In genomic region chr14:73537244-73538045, GRCh38 we compare ENCODE assay signal across 9 cellular contexts. TPM values are rescaled to one million over a fixed set of nuclear protein-coding genes. Genes with fewer than 3 reads are reported as not detected.
A peak's percentile ranks its signal among the peaks of the same experiment; 100 is the strongest.
DNase-seq lines count a peak whose midpoint lies in the region; ATAC-seq, FAIRE-seq and TF ChIP-seq lines count a peak whose summit lies in the region.
"Not testable (repeated sequence)": the region's sequence is repeated elsewhere in the genome, so short reads cannot be mapped to it uniquely, and the experiment has no call there.
"Had no signal": no experiment of that assay in that cellular context is flagged by ENCODE, and none has a peak within 500 bp of the region (broad histone marks: within the 10 kb centered on the region; RNA-seq: fewer than 3 reads in every experiment).

No MANE protein-coding gene starts in this region.

- not testable (repeated sequence) for H2BK15ac ChIP-seq in H1 (ENCODE audit: low read length)

- H3K4me3 Mint-ChIP-seq in activated T-cell treated with anti-CD3 and anti-CD28 coated beads, Interleukin-2, amount 50 U/mL, for 72 hours: peak overlapping the region; percentile 25 to 54
- H3K4me3 Mint-ChIP-seq in natural killer cell treated with Interleukin-12 subunit alpha and Interleukin-12 subunit beta and Interleukin-15 and Interleukin-18, amount 100 ng/mL, for 72 hours: peak overlapping the region; percentile 69

- H4K8ac ChIP-seq in H1 (ENCODE audit: extremely low read depth, insufficient read depth, low read length): peak overlapping the region; percentile 86; the same call in 1 of the 2 replicates

- POLR2A ChIA-PET in BJ (lab: Charles Lee): not testable (repeated sequence)
- POLR2A ChIA-PET in H1 (lab: Charles Lee; ENCODE audit: partially characterized antibody): interaction anchor here (1.4 to 1.8 kb wide), 4 partner anchors 11 to 46 kb away, joined by 5 to 8 read pairs (median 6); partner anchors contain the start of genes ACOT2 and RIOX1

- not testable (repeated sequence) for TF ChIP-seq RAD21 in H1 (IDR thresholded peaks at IDR 0.05 in 1 of 2, conservative IDR thresholded peaks at IDR 0.05 in 1 of 2; ENCODE audit: low read depth in 2 of 2, low read length in 2 of 2)

- not testable (repeated sequence) for H3K9me3 Mint-ChIP-seq in activated T-cell treated with anti-CD3 and anti-CD28 coated beads, Interleukin-2, amount 50 U/mL, for 72 hours; natural killer cell treated with Interleukin-12 subunit alpha and Interleukin-12 subunit beta and Interleukin-15 and Interleukin-18, amount 100 ng/mL, for 72 hours

- H3K27ac Mint-ChIP-seq in activated T-cell treated with anti-CD3 and anti-CD28 coated beads, Interleukin-2, amount 50 U/mL, for 72 hours; natural killer cell treated with Interleukin-12 subunit alpha and Interleukin-12 subunit beta and Interleukin-15 and Interleukin-18, amount 100 ng/mL, for 72 hours: not testable (repeated sequence)

- H3K4me1 ChIP-seq in Peyer's patch; H1 (replicated peaks in 1 of 4; ENCODE audit: control insufficient read depth in 3 of 4, insufficient read depth in 4 of 4, low read length in 3 of 4); iPS-18a (ENCODE audit: control insufficient read depth, low read depth, low read length): not testable (repeated sequence)

- FAIRE-seq in H1 (lab: Jason Lieb, UNC): peak; percentile 84

- peak overlapping the region; percentile 68 to 90 for H3K4me2 ChIP-seq in H1 (ENCODE audit: insufficient read depth in 1 of 2, low read depth in 2 of 2, low read length in 2 of 2)

- not testable (repeated sequence) for H3K79me2 ChIP-seq in H1 (ENCODE audit: control insufficient read depth in 1 of 2, insufficient read depth in 2 of 2, low read length in 2 of 2)

- 8% methylated on average over 7 of the region's 84 CpGs; no CpG with 5 or more reads in 1 of the 2 experiments for WGBS in H1 (ENCODE audit: extremely low coverage in 1 of 2, insufficient coverage in 1 of 2, insufficient read length in 1 of 2, insufficient replicate concordance in 2 of 2, low coverage in 1 of 2, low lambda C conversion rate in 2 of 2, missing lambda C conversion rate in 1 of 2), 2 experiments

- TF ChIP-seq CTCF in BJ (IDR thresholded peaks at IDR 0.05; ENCODE audit: insufficient read depth, low read depth, low read length); Peyer's patch (IDR thresholded peaks at IDR 0.05); H1 (IDR thresholded peaks at IDR 0.05; ENCODE audit: control extremely low read depth in 1 of 3, insufficient read depth in 1 of 3, low read depth in 1 of 3, low read length in 3 of 3): not testable (repeated sequence)

- not testable (repeated sequence) for DNase-seq in BJ (ENCODE audit: low read depth); natural killer cell treated with Interleukin-12 subunit alpha and Interleukin-12 subunit beta and Interleukin-15 and Interleukin-18, amount 100 ng/mL, for 72 hours (ENCODE audit: low spot score)
- DNase-seq in HPDE6-E6E7 (ENCODE audit: extremely low spot score) (peak; percentile 79), Peyer's patch (peak in 2 of 3 donors; percentile 83 to 87), H1 (ENCODE audit: low read depth in 1 of 2, low spot score in 2 of 2) (peak; percentile 58 to 78)
- peak; percentile 2 to 53 for DNase-seq in activated T-cell treated with anti-CD3 and anti-CD28 coated beads, Interleukin-2, amount 50 U/mL, for 72 hours
- DNase-seq in stimulated activated CD8-positive, alpha-beta memory T cell treated with anti-CD3 and anti-CD28 coated beads, Interleukin-4, amount 100 ng/mL, for 24 hours (ENCODE audit: low read depth): peak; percentile 2

- not testable (repeated sequence) for H3K14ac ChIP-seq in H1 (ENCODE audit: insufficient read length)

- TF ChIP-seq POLR2A in Peyer's patch (IDR thresholded peaks at IDR 0.05): peak; percentile 50 to 64
- peak in 1 of 2 experiments; percentile 63; a peak in 2 of 3 replicates for TF ChIP-seq POLR2A in H1 (IDR thresholded peaks at IDR 0.05; ENCODE audit: control extremely low read depth in 1 of 2, low read depth in 2 of 2, low read length in 2 of 2)

- H3K27me3 Mint-ChIP-seq in activated T-cell treated with anti-CD3 and anti-CD28 coated beads, Interleukin-2, amount 50 U/mL, for 72 hours (ENCODE audit: low read depth): not testable (repeated sequence)
- peaks cover 0 to 18% of the 10 kb centered on the region in 2 donors for H3K27me3 Mint-ChIP-seq in natural killer cell treated with Interleukin-12 subunit alpha and Interleukin-12 subunit beta and Interleukin-15 and Interleukin-18, amount 100 ng/mL, for 72 hours

- H3K4me3 ChIP-seq in BJ (ENCODE audit: low read depth, low read length): peak overlapping the region; percentile 33
- peak overlapping the region in 3 of 4 donors; percentile 24 to 55 (median 51) for H3K4me3 ChIP-seq in Peyer's patch
- H3K4me3 ChIP-seq in H1 (ENCODE audit: extremely low read depth in 1 of 4, insufficient read depth in 2 of 4, low read depth in 3 of 4, low read length in 4 of 4): peak overlapping the region; percentile 46 to 63 (median 54)
- peak overlapping the region; percentile 52 for H3K4me3 ChIP-seq in iPS-18a (ENCODE audit: low read length)

- H2BK120ac ChIP-seq in H1 (replicated peaks; ENCODE audit: low read depth, low read length): peak overlapping the region; percentile 28

- H4K20me1 ChIP-seq in H1 (replicated peaks in 1 of 2; ENCODE audit: control insufficient read depth in 1 of 2, insufficient read depth in 2 of 2, low read length in 2 of 2): not testable (repeated sequence)

- H3K4me1 Mint-ChIP-seq in activated T-cell treated with anti-CD3 and anti-CD28 coated beads, Interleukin-2, amount 50 U/mL, for 72 hours (ENCODE audit: low read depth); natural killer cell treated with Interleukin-12 subunit alpha and Interleukin-12 subunit beta and Interleukin-15 and Interleukin-18, amount 100 ng/mL, for 72 hours (ENCODE audit: low read depth in 2 of 2): not testable (repeated sequence)

- not testable (repeated sequence) for H3K36me3 Mint-ChIP-seq in activated T-cell treated with anti-CD3 and anti-CD28 coated beads, Interleukin-2, amount 50 U/mL, for 72 hours (ENCODE audit: insufficient read depth in 2 of 2); natural killer cell treated with Interleukin-12 subunit alpha and Interleukin-12 subunit beta and Interleukin-15 and Interleukin-18, amount 100 ng/mL, for 72 hours

- not testable (repeated sequence) for H3K56ac ChIP-seq in H1 (replicated peaks; ENCODE audit: insufficient read length, low read depth, low read length)

- H2AFZ ChIP-seq in H1 (ENCODE audit: low read length): peak overlapping the region; percentile 96; the same call in 1 of the 2 replicates

- H3K27ac ChIP-seq in Peyer's patch: peak overlapping the region in 3 of 4 donors; percentile 75 to 94 (median 92)
- H3K27ac ChIP-seq in H1 (ENCODE audit: low read depth, low read length): peak overlapping the region; percentile 73
- H3K27ac ChIP-seq in iPS-18a (ENCODE audit: low read length): not testable (repeated sequence)

- H2AK5ac ChIP-seq in H1 (ENCODE audit: low read depth, low read length): not testable (repeated sequence)

- H3K9me3 ChIP-seq in Peyer's patch; H1 (ENCODE audit: insufficient read depth in 2 of 2, low read depth in 1 of 2, low read length in 1 of 2); iPS-18a (ENCODE audit: control insufficient read depth, low read depth, low read length): not testable (repeated sequence)

- peak overlapping the region; percentile 83 for H4K5ac ChIP-seq in H1 (ENCODE audit: insufficient read length, low read depth, low read length)

- H3K23ac ChIP-seq in H1 (ENCODE audit: insufficient read length): not testable (repeated sequence)

- not testable (repeated sequence) for H2BK20ac ChIP-seq in H1 (ENCODE audit: low read length)

- peak overlapping the region; percentile 65 for H4K91ac ChIP-seq in H1 (replicated peaks; ENCODE audit: insufficient read length, low read length)

- H3K18ac ChIP-seq in H1 (ENCODE audit: extremely low read depth, low read length): peak overlapping the region; percentile 90

- H2BK12ac ChIP-seq in H1 (ENCODE audit: low read depth, low read length): peak overlapping the region; percentile 75; the same call in 1 of the 2 replicates

- TF ChIP-seq EP300 in H1 (IDR thresholded peaks at IDR 0.05; ENCODE audit: borderline replicate concordance in 1 of 2, low read depth in 2 of 2, low read length in 2 of 2): not testable (repeated sequence)

- H2BK5ac ChIP-seq in H1 (ENCODE audit: low read depth, low read length): peak overlapping the region; percentile 60; the same call in 1 of the 2 replicates

- H3K4ac ChIP-seq in H1 (replicated peaks; ENCODE audit: insufficient read length, low read depth, low read length): not testable (repeated sequence)

- peak; percentile 61 to 83 for ATAC-seq in activated T-cell treated with anti-CD3 and anti-CD28 coated beads, Interleukin-2, amount 50 U/mL, for 72 hours (replicated peaks in 1 of 2)
- peak in 1 of 2 donors; percentile 53 for ATAC-seq in natural killer cell treated with Interleukin-12 subunit alpha and Interleukin-12 subunit beta and Interleukin-15 and Interleukin-18, amount 100 ng/mL, for 72 hours

- not testable (repeated sequence) for H3K36me3 ChIP-seq in BJ (ENCODE audit: control insufficient read depth, insufficient read depth, low read length); Peyer's patch; H1 (ENCODE audit: control insufficient read depth in 2 of 4, insufficient read depth in 4 of 4, low read length in 3 of 4); iPS-18a (ENCODE audit: control insufficient read depth, low read depth, low read length)

- H3K23me2 ChIP-seq in H1 (ENCODE audit: low read depth, low read length): not testable (repeated sequence)

- CTCF ChIA-PET in BJ (lab: Yijun Ruan, JAX): interaction anchor here (0.6 to 0.8 kb wide), 2 partner anchors 49 to 364 kb away, joined by 3 read pairs; no protein-coding TSS in a partner anchor
- CTCF ChIA-PET in H1 (lab: Charles Lee; ENCODE audit: partially characterized antibody): interaction anchor here (0.6 to 9.2 kb wide), 12 partner anchors 8 to 146 kb away, joined by 3 to 72 read pairs (median 3); no protein-coding TSS in a partner anchor

- H3K9ac ChIP-seq in H1 (replicated peaks in 1 of 4; ENCODE audit: extremely low read depth in 1 of 4, low read depth in 3 of 4, low read length in 3 of 4): peak overlapping the region; percentile 62 to 80 (median 72); a peak in 6 of 7 replicates
- peak overlapping the region; percentile 44 for H3K9ac ChIP-seq in iPS-18a (ENCODE audit: low read length)

- not testable (repeated sequence) for H3K27me3 ChIP-seq in BJ (ENCODE audit: control insufficient read depth, insufficient read depth, low read length); Peyer's patch; H1 (replicated peaks in 1 of 4; ENCODE audit: control insufficient read depth in 3 of 4, extremely low read depth in 1 of 4, insufficient read depth in 3 of 4, low read length in 3 of 4); iPS-18a (ENCODE audit: control insufficient read depth, insufficient read depth, low read length)

- not testable (repeated sequence) for H3K79me1 ChIP-seq in H1 (ENCODE audit: low read depth, low read length)

RNA-seq across cellular contexts. Expression of gene ACOT1, which starts 0.5 kb away (rescaled TPM):
- polyA plus RNA-seq in BJ (2011; rRNA removed) (6.1 and 8.5 TPM in 2 replicates), H1 (2011; rRNA removed) (4.0 and 4.3 TPM in 2 replicates)
- 1.4 and 3.8 TPM in 2 replicates for polyA minus RNA-seq in BJ (2011; rRNA and poly(A)+ RNA removed)
- 10 to 100 TPM in 3 of 4 donors, 1 to 10 TPM in 1; 4.1 to 14.1 (median 11.4) TPM for total RNA-seq in Peyer's patch
- 1 to 10 TPM; 1.1 to 3.4 TPM for total RNA-seq in activated T-cell treated with anti-CD3 and anti-CD28 coated beads, Interleukin-2, amount 50 U/mL, for 72 hours
- total RNA-seq in H1 (2021; fragmentation: NEBNext Ultra II Directional; extraction: Animal tissue kit (Norgen Biotek cat#: 25700)): 1.5 and 1.9 TPM in 2 replicates
- 4.0 TPM for polyA plus RNA-seq in H1 (2011; cell fraction: cytosol; rRNA removed)
- polyA plus RNA-seq in H1 (2011; cell fraction: nucleus; rRNA removed): 2.5 TPM
- 1.4 to 3.6 TPM (median 2.9 TPM) in 4 replicates for polyA plus RNA-seq in H1 (2012, experiment 1 of 2)
- 3.5 TPM for polyA plus RNA-seq in H1 (2012, experiment 2 of 2)
- polyA plus RNA-seq in H1 (2013, experiment 1 of 2): 1.3 TPM
- polyA plus RNA-seq in H1 (2013, experiment 2 of 2): 1.5 TPM
- 1.2 and 1.5 TPM in 2 replicates for polyA minus RNA-seq in H1 (2011; rRNA and poly(A)+ RNA removed)
- 1.6 TPM for polyA minus RNA-seq in H1 (2011; cell fraction: cytosol; rRNA and poly(A)+ RNA removed)
- polyA minus RNA-seq in H1 (2011; cell fraction: nucleus; rRNA and poly(A)+ RNA removed): 2.2 TPM
- total RNA-seq in natural killer cell treated with Interleukin-12 subunit alpha and Interleukin-12 subunit beta and Interleukin-15 and Interleukin-18, amount 100 ng/mL, for 72 hours: 1 to 10 TPM; 1.4 to 2.1 TPM

RNA-seq across cellular contexts. Expression of gene HEATR4, which starts 21.3 kb away (rescaled TPM):
- polyA plus RNA-seq in BJ (2011; rRNA removed) (not detected in 2 replicates), H1 (2011; rRNA removed) (0.21 and 0.41 TPM in 2 replicates)
- 0.05 TPM in 1 of 2 replicates, not detected in the other for polyA minus RNA-seq in BJ (2011; rRNA and poly(A)+ RNA removed)
- total RNA-seq in Peyer's patch: 1 to 10 TPM in 2 of 4 donors, under 1 TPM in 1, not detected in 1; 0.88 to 2.2 (median 1.5) TPM
- total RNA-seq in activated T-cell treated with anti-CD3 and anti-CD28 coated beads, Interleukin-2, amount 50 U/mL, for 72 hours: under 1 TPM; 0.22 to 0.30 TPM
- 1.2 TPM in 2 replicates for total RNA-seq in H1 (2021; fragmentation: NEBNext Ultra II Directional; extraction: Animal tissue kit (Norgen Biotek cat#: 25700))
- polyA plus RNA-seq in H1 (2011; cell fraction: cytosol; rRNA removed): 0.32 TPM
- polyA plus RNA-seq in H1 (2011; cell fraction: nucleus; rRNA removed): 0.83 TPM
- 0.15 to 0.71 TPM (median 0.60 TPM) in 4 replicates for polyA plus RNA-seq in H1 (2012, experiment 1 of 2)
- polyA plus RNA-seq in H1 (2012, experiment 2 of 2): not detected
- polyA plus RNA-seq in H1 (2013, experiment 1 of 2): 0.91 TPM
- 0.55 TPM for polyA plus RNA-seq in H1 (2013, experiment 2 of 2)
- 0.82 and 1.6 TPM in 2 replicates for polyA minus RNA-seq in H1 (2011; rRNA and poly(A)+ RNA removed)
- 1.2 TPM for polyA minus RNA-seq in H1 (2011; cell fraction: cytosol; rRNA and poly(A)+ RNA removed)
- 1.3 TPM for polyA minus RNA-seq in H1 (2011; cell fraction: nucleus; rRNA and poly(A)+ RNA removed)
- total RNA-seq in natural killer cell treated with Interleukin-12 subunit alpha and Interleukin-12 subunit beta and Interleukin-15 and Interleukin-18, amount 100 ng/mL, for 72 hours: not detected
- polyA plus RNA-seq: CD14-positive monocyte had no signal

RNA-seq across cellular contexts. Expression of gene ACOT2, which starts 31.6 kb away (rescaled TPM):
- polyA plus RNA-seq in BJ (2011; rRNA removed): 50.5 and 70.2 TPM in 2 replicates
- polyA minus RNA-seq in BJ (2011; rRNA and poly(A)+ RNA removed): 11.6 and 23.8 TPM in 2 replicates
- total RNA-seq in Peyer's patch: 10 to 100 TPM; 26.2 to 76.9 (median 37.8) TPM
- 10 to 100 TPM in 1 of 2 donors, 1 to 10 TPM in 1; 8.4 to 12.9 TPM for total RNA-seq in activated T-cell treated with anti-CD3 and anti-CD28 coated beads, Interleukin-2, amount 50 U/mL, for 72 hours
- total RNA-seq in H1 (2021; fragmentation: NEBNext Ultra II Directional; extraction: Animal tissue kit (Norgen Biotek cat#: 25700)): 5.8 and 7.2 TPM in 2 replicates
- 5.2 and 5.9 TPM in 2 replicates for polyA plus RNA-seq in H1 (2011; rRNA removed)
- polyA plus RNA-seq in H1 (2011; cell fraction: cytosol; rRNA removed): 5.0 TPM
- 5.9 TPM for polyA plus RNA-seq in H1 (2011; cell fraction: nucleus; rRNA removed)
- 2.9 to 6.1 TPM (median 4.6 TPM) in 4 replicates for polyA plus RNA-seq in H1 (2012, experiment 1 of 2)
- 5.0 TPM for polyA plus RNA-seq in H1 (2012, experiment 2 of 2)
- polyA plus RNA-seq in H1 (2013, experiment 1 of 2): 4.7 TPM
- polyA plus RNA-seq in H1 (2013, experiment 2 of 2): 4.1 TPM
- polyA minus RNA-seq in H1 (2011; rRNA and poly(A)+ RNA removed): 1.1 and 1.7 TPM in 2 replicates
- 0.88 TPM for polyA minus RNA-seq in H1 (2011; cell fraction: cytosol; rRNA and poly(A)+ RNA removed)
- polyA minus RNA-seq in H1 (2011; cell fraction: nucleus; rRNA and poly(A)+ RNA removed): 2.2 TPM
- total RNA-seq in natural killer cell treated with Interleukin-12 subunit alpha and Interleukin-12 subunit beta and Interleukin-15 and Interleukin-18, amount 100 ng/mL, for 72 hours: 10 to 100 TPM; 10.2 to 10.5 TPM

RNA-seq across cellular contexts. Expression of gene RIOX1, which starts 46.7 kb away (rescaled TPM):
- polyA plus RNA-seq in BJ (2011; rRNA removed) (7.5 and 8.5 TPM in 2 replicates), H1 (2011; rRNA removed) (27.2 and 36.3 TPM in 2 replicates)
- polyA minus RNA-seq in BJ (2011; rRNA and poly(A)+ RNA removed): 7.8 and 9.9 TPM in 2 replicates
- 10 to 100 TPM; 11.4 to 14.7 (median 12.5) TPM for total RNA-seq in Peyer's patch
- total RNA-seq in activated T-cell treated with anti-CD3 and anti-CD28 coated beads, Interleukin-2, amount 50 U/mL, for 72 hours: 10 to 100 TPM; 12.1 to 13.3 TPM
- total RNA-seq in H1 (2021; fragmentation: NEBNext Ultra II Directional; extraction: Animal tissue kit (Norgen Biotek cat#: 25700)): 31.6 and 34.4 TPM in 2 replicates
- 27.5 TPM for polyA plus RNA-seq in H1 (2011; cell fraction: cytosol; rRNA removed)
- polyA plus RNA-seq in H1 (2011; cell fraction: nucleus; rRNA removed): 28.0 TPM
- polyA plus RNA-seq in H1 (2012, experiment 1 of 2): 24.3 to 27.5 TPM (median 25.4 TPM) in 4 replicates
- polyA plus RNA-seq in H1 (2012, experiment 2 of 2): 24.0 TPM
- 16.0 TPM for polyA plus RNA-seq in H1 (2013, experiment 1 of 2)
- 16.0 TPM for polyA plus RNA-seq in H1 (2013, experiment 2 of 2)
- polyA minus RNA-seq in H1 (2011; rRNA and poly(A)+ RNA removed): 21.3 and 24.6 TPM in 2 replicates
- polyA minus RNA-seq in H1 (2011; cell fraction: cytosol; rRNA and poly(A)+ RNA removed): 29.1 TPM
- 26.9 TPM for polyA minus RNA-seq in H1 (2011; cell fraction: nucleus; rRNA and poly(A)+ RNA removed)
- total RNA-seq in natural killer cell treated with Interleukin-12 subunit alpha and Interleukin-12 subunit beta and Interleukin-15 and Interleukin-18, amount 100 ng/mL, for 72 hours: 10 to 100 TPM; 19.6 to 34.8 TPM

RNA-seq across cellular contexts. Expression of gene ACOT4, which starts 54.2 kb away (rescaled TPM):
- polyA plus RNA-seq in BJ (2011; rRNA removed) (0.67 and 0.82 TPM in 2 replicates), H1 (2011; rRNA removed) (1.1 and 1.2 TPM in 2 replicates)
- polyA minus RNA-seq in BJ (2011; rRNA and poly(A)+ RNA removed): 0.21 and 0.43 TPM in 2 replicates
- total RNA-seq in Peyer's patch: 1 to 10 TPM in 3 of 4 donors, not detected in 1; 4.3 to 4.8 (median 4.7) TPM
- total RNA-seq in activated T-cell treated with anti-CD3 and anti-CD28 coated beads, Interleukin-2, amount 50 U/mL, for 72 hours: 1 to 10 TPM; 4.4 to 5.2 TPM
- 0.48 and 0.80 TPM in 2 replicates for total RNA-seq in H1 (2021; fragmentation: NEBNext Ultra II Directional; extraction: Animal tissue kit (Norgen Biotek cat#: 25700))
- polyA plus RNA-seq in H1 (2011; cell fraction: cytosol; rRNA removed): 0.57 TPM
- polyA plus RNA-seq in H1 (2011; cell fraction: nucleus; rRNA removed): 1.2 TPM
- 0.72 to 0.94 TPM (median 0.90 TPM) in 4 replicates for polyA plus RNA-seq in H1 (2012, experiment 1 of 2)
- 0.85 TPM for polyA plus RNA-seq in H1 (2012, experiment 2 of 2)
- 0.57 TPM for polyA plus RNA-seq in H1 (2013, experiment 1 of 2)
- 0.66 TPM for polyA plus RNA-seq in H1 (2013, experiment 2 of 2)
- 0.41 and 0.59 TPM in 2 replicates for polyA minus RNA-seq in H1 (2011; rRNA and poly(A)+ RNA removed)
- polyA minus RNA-seq in H1 (2011; cell fraction: cytosol; rRNA and poly(A)+ RNA removed): 1.4 TPM
- polyA minus RNA-seq in H1 (2011; cell fraction: nucleus; rRNA and poly(A)+ RNA removed): 0.80 TPM
- total RNA-seq in natural killer cell treated with Interleukin-12 subunit alpha and Interleukin-12 subunit beta and Interleukin-15 and Interleukin-18, amount 100 ng/mL, for 72 hours: 1 to 10 TPM in 1 of 2 donors, under 1 TPM in 1; 0.84 to 8.9 TPM
